26 cellular contexts compared by ENCODE assay signal in the genomic region with DNA sequence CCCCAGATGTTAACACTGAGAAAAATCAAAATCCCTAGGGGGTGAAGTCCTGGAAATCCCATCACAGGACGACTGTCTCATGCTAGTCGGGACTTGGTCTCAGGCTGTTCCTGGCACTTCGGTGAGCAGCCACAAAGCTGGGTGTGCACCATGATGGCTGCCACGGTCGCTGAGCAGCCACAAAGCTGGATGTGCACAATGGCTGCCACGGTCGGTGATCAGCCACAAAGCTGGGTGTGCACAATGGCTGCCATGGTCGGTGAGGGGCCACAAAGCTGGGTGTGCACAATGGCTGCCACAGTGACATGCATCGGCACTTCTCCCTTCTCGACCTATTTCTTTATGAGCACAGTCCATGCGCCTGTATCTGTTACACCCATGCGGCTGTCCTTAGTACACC.
"Had no signal": no experiment of that assay in that cellular context is flagged by ENCODE, and none has a peak within 500 bp of the region (broad histone marks: within the 10 kb centered on the region; RNA-seq: fewer than 3 reads in every experiment).

No MANE protein-coding gene starts in this region.

- H3K4me1 ChIP-seq: esophagus muscularis mucosa, foreskin keratinocyte, heart right ventricle, right lobe of liver had no signal

- H3K27ac Mint-ChIP-seq: activated B cell treated with CpG ODN at 0.5 μM for 24 hours; activated CD8-positive, alpha-beta T cell treated with anti-CD3 and anti-CD28 coated beads, Interleukin-2, amount 10 ng/mL, durations not matched to agents 7 days and 5 days; activated T-cell treated with anti-CD3 and anti-CD28 coated beads, Interleukin-2, amount 50 U/mL, for 24 hours; dendritic cell treated with granulocyte-macrophage colony-stimulating factor and Interleukin-4, amounts not matched to agents 40 ng/mL and 50 ng/mL, for 4 days; naive thymus-derived CD8-positive, alpha-beta T cell; stimulated activated effector memory CD8-positive, alpha-beta T cell treated with anti-CD3 and anti-CD28 coated beads, Interleukin-12 subunit alpha, Interleukin-12 subunit beta, amount 100 ng/mL, for 72 hours; stimulated activated naive CD8-positive, alpha-beta T cell treated with anti-CD3 and anti-CD28 coated beads, Interleukin-15, Interleukin-2, amounts not matched to agents 100 ng/mL and 50 ng/mL, for 24 hours; T-helper 2 cell treated with Interferon-gamma antibody and Interleukin-4, amounts not matched to agents 5 μg/mL and 100 μg/mL, for 36 hours had no signal

- H3K9me3 ChIP-seq: right lobe of liver, thoracic aorta had no signal

- H3K36me3 ChIP-seq: esophagus muscularis mucosa, heart right ventricle, right lobe of liver, thoracic aorta had no signal

- H3K4me3 ChIP-seq: esophagus muscularis mucosa, heart right ventricle, right lobe of liver, thoracic aorta had no signal

- H3K9me3 Mint-ChIP-seq: activated T-cell treated with anti-CD3 and anti-CD28 coated beads, Interleukin-2, amount 50 U/mL, for 24 hours; dendritic cell treated with granulocyte-macrophage colony-stimulating factor and Interleukin-4, amounts not matched to agents 40 ng/mL and 50 ng/mL, for 4 days; naive thymus-derived CD8-positive, alpha-beta T cell; stimulated activated effector memory CD8-positive, alpha-beta T cell treated with anti-CD3 and anti-CD28 coated beads, Interleukin-12 subunit alpha, Interleukin-12 subunit beta, amount 100 ng/mL, for 72 hours; stimulated activated naive CD8-positive, alpha-beta T cell treated with anti-CD3 and anti-CD28 coated beads, Interleukin-15, Interleukin-2, amounts not matched to agents 100 ng/mL and 50 ng/mL, for 24 hours; T-helper 2 cell treated with Interferon-gamma antibody and Interleukin-4, amounts not matched to agents 5 μg/mL and 100 μg/mL, for 36 hours had no signal

- DNase-seq: activated B cell treated with CpG ODN at 0.5 μM for 24 hours; activated CD4-positive, alpha-beta T cell treated with anti-CD3 and anti-CD28 coated beads, Interleukin-2, amount 50 U/mL, for 1 hour; activated CD8-positive, alpha-beta T cell treated with anti-CD3 and anti-CD28 coated beads, Interleukin-2, amount 10 ng/mL, durations not matched to agents 7 days and 5 days; activated gamma-delta T cell treated with Interleukin-2 at 50 U/mL for 16 hours; activated naive CD4-positive, alpha-beta T cell treated with anti-CD3 and anti-CD28 coated beads, Interleukin-2, amount 50 U/mL, for 16 hours; activated T-cell treated with anti-CD3 and anti-CD28 coated beads, Interleukin-2, amount 50 U/mL, for 24 hours; amygdala; central memory CD4-positive, alpha-beta T cell; foreskin keratinocyte; heart right ventricle; left ventricle myocardium superior; midbrain; occipital lobe; right lobe of liver; stimulated activated CD4-positive, alpha-beta T cell treated with anti-CD3 and anti-CD28 coated beads, Interleukin-12 subunit alpha, Interleukin-12 subunit beta, amount 100 ng/mL, for 4 hours; stimulated activated CD4-positive, alpha-beta T cell treated with anti-CD3 and anti-CD28 coated beads, Interleukin-4, amount 100 ng/mL, for 24 hours; T-helper 1 cell; trophoblast cell had no signal

- H3K4me3 Mint-ChIP-seq: activated B cell treated with CpG ODN at 0.5 μM for 24 hours; activated CD8-positive, alpha-beta T cell treated with anti-CD3 and anti-CD28 coated beads, Interleukin-2, amount 10 ng/mL, durations not matched to agents 7 days and 5 days; activated T-cell treated with anti-CD3 and anti-CD28 coated beads, Interleukin-2, amount 50 U/mL, for 24 hours; dendritic cell treated with granulocyte-macrophage colony-stimulating factor and Interleukin-4, amounts not matched to agents 40 ng/mL and 50 ng/mL, for 4 days; naive thymus-derived CD8-positive, alpha-beta T cell; neural crest cell; stimulated activated effector memory CD8-positive, alpha-beta T cell treated with anti-CD3 and anti-CD28 coated beads, Interleukin-12 subunit alpha, Interleukin-12 subunit beta, amount 100 ng/mL, for 72 hours; stimulated activated naive CD8-positive, alpha-beta T cell treated with anti-CD3 and anti-CD28 coated beads, Interleukin-15, Interleukin-2, amounts not matched to agents 100 ng/mL and 50 ng/mL, for 24 hours; T-helper 2 cell treated with Interferon-gamma antibody and Interleukin-4, amounts not matched to agents 5 μg/mL and 100 μg/mL, for 36 hours had no signal

- H3K27ac ChIP-seq: esophagus muscularis mucosa, foreskin keratinocyte, heart right ventricle, right lobe of liver, thoracic aorta had no signal

- ATAC-seq: activated CD8-positive, alpha-beta T cell treated with anti-CD3 and anti-CD28 coated beads, Interleukin-2, amount 10 ng/mL, durations not matched to agents 7 days and 5 days; foreskin keratinocyte; heart right ventricle; left ventricle myocardium superior; naive thymus-derived CD8-positive, alpha-beta T cell; right lobe of liver; stimulated activated effector memory CD8-positive, alpha-beta T cell treated with anti-CD3 and anti-CD28 coated beads, Interleukin-12 subunit alpha, Interleukin-12 subunit beta, amount 100 ng/mL, for 72 hours had no signal

- H3K4me1 Mint-ChIP-seq: activated B cell treated with CpG ODN at 0.5 μM for 24 hours; naive thymus-derived CD8-positive, alpha-beta T cell; neural crest cell; stimulated activated effector memory CD8-positive, alpha-beta T cell treated with anti-CD3 and anti-CD28 coated beads, Interleukin-12 subunit alpha, Interleukin-12 subunit beta, amount 100 ng/mL, for 72 hours had no signal

- H3K27me3 Mint-ChIP-seq: activated B cell treated with CpG ODN at 0.5 μM for 24 hours; activated T-cell treated with anti-CD3 and anti-CD28 coated beads, Interleukin-2, amount 50 U/mL, for 24 hours; dendritic cell treated with granulocyte-macrophage colony-stimulating factor and Interleukin-4, amounts not matched to agents 40 ng/mL and 50 ng/mL, for 4 days; stimulated activated naive CD8-positive, alpha-beta T cell treated with anti-CD3 and anti-CD28 coated beads, Interleukin-15, Interleukin-2, amounts not matched to agents 100 ng/mL and 50 ng/mL, for 24 hours had no signal

- H3K36me3 Mint-ChIP-seq: naive thymus-derived CD8-positive, alpha-beta T cell; stimulated activated effector memory CD8-positive, alpha-beta T cell treated with anti-CD3 and anti-CD28 coated beads, Interleukin-12 subunit alpha, Interleukin-12 subunit beta, amount 100 ng/mL, for 72 hours had no signal

- H3K27me3 ChIP-seq: foreskin keratinocyte, right lobe of liver had no signal
